ENCODE assay signal across 20 cellular contexts in the genomic region with DNA sequence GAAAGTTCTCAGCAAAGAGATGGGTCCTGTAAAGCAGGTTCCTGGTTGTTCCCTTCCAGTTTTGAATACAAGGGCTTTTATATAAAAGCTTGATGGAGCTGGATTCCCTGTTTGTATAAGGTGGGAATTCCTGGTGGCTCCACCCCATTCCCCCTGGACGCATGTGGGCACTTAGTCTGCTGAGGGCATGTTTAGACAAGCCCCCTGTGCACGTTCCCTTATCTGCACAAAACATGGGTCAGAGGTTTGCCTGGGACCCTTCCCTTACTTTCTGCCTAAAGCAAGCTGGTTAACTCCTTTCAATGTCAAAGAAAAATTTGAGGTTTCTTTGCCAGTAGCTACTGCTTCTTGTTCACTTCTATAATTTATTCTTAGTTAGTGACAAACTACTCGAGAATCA.
"Had no signal": no experiment of that assay in that cellular context is flagged by ENCODE, and none has a peak within 500 bp of the region (broad histone marks: within the 10 kb centered on the region; RNA-seq: fewer than 3 reads in every experiment).

No MANE protein-coding gene starts in this region.

- H3K4me1 Mint-ChIP-seq: immature natural killer cell, natural killer cell, neural crest cell had no signal

- H3K4me1 ChIP-seq: gastrocnemius medialis, upper lobe of left lung, uterus had no signal

- ATAC-seq: gastrocnemius medialis, left colon, left ventricle myocardium superior, natural killer cell, right cardiac atrium had no signal

- H3K9me3 Mint-ChIP-seq: natural killer cell had no signal

- H3K27ac ChIP-seq: dorsolateral prefrontal cortex, epithelial cell of prostate, esophagus muscularis mucosa, gastrocnemius medialis, ovary, upper lobe of left lung, uterus had no signal

- H3K27me3 ChIP-seq: dorsolateral prefrontal cortex, esophagus muscularis mucosa, gastrocnemius medialis, ovary, upper lobe of left lung, uterus had no signal

- H3K4me3 ChIP-seq: dorsolateral prefrontal cortex, esophagus muscularis mucosa, gastrocnemius medialis, ovary, upper lobe of left lung, uterus had no signal

- H3K4me3 Mint-ChIP-seq: immature natural killer cell, natural killer cell, neural crest cell had no signal

- H3K27ac Mint-ChIP-seq: immature natural killer cell, natural killer cell had no signal

- DNase-seq: cortex of kidney; dorsolateral prefrontal cortex; effector CD8-positive, alpha-beta T cell; gastrocnemius medialis; glutamatergic neuron; immature natural killer cell; kidney; left colon; left ventricle myocardium superior; natural killer cell; ovary; right cardiac atrium; small intestine; stimulated activated CD4-positive, alpha-beta T cell treated with anti-CD3 and anti-CD28 coated beads, Interleukin-2, amount 100 ng/mL, for 48 hours; stimulated activated naive CD4-positive, alpha-beta T cell treated with Interleukin-2 at 50 U/mL for 16 hours; upper lobe of left lung; uterus had no signal

- H3K36me3 Mint-ChIP-seq: natural killer cell had no signal

- H3K9me3 ChIP-seq: esophagus muscularis mucosa, gastrocnemius medialis, ovary, upper lobe of left lung, uterus had no signal

- H3K36me3 ChIP-seq: esophagus muscularis mucosa, gastrocnemius medialis, ovary, upper lobe of left lung, uterus had no signal
